1 cellular context compared by ENCODE assay signal in genomic region chr7:150441524-150441923, GRCh38.
TF ChIP-seq lines count a peak whose summit lies in the region.

No MANE protein-coding gene starts in this region.

TF ChIP-seq in K562, 482 proteins besides CTCF, POLR2A, EP300 and RAD21 (continued from another document):
- TF ChIP-seq ZNF280A (IDR thresholded peaks at IDR 0.05; ENCODE audit: low read depth, partially characterized antibody) (peak; percentile 43), ZNF324 (CRISPR knock-in tag; IDR thresholded peaks at IDR 0.05) (peak; percentile 92), SRSF7 (optimal IDR thresholded peaks at IDR 0.05; ENCODE audit: low read depth, low read length) (no peak), MYBL2 (IDR thresholded peaks at IDR 0.05; ENCODE audit: low read depth) (no peak), MYBL2 (CRISPR knock-in tag; IDR thresholded peaks at IDR 0.05; ENCODE audit: borderline replicate concordance) (no peak), GATAD2B (IDR thresholded peaks at IDR 0.05; ENCODE audit: borderline replicate concordance) (no peak)
